12 cellular contexts compared by ENCODE assay signal in the genomic region with DNA sequence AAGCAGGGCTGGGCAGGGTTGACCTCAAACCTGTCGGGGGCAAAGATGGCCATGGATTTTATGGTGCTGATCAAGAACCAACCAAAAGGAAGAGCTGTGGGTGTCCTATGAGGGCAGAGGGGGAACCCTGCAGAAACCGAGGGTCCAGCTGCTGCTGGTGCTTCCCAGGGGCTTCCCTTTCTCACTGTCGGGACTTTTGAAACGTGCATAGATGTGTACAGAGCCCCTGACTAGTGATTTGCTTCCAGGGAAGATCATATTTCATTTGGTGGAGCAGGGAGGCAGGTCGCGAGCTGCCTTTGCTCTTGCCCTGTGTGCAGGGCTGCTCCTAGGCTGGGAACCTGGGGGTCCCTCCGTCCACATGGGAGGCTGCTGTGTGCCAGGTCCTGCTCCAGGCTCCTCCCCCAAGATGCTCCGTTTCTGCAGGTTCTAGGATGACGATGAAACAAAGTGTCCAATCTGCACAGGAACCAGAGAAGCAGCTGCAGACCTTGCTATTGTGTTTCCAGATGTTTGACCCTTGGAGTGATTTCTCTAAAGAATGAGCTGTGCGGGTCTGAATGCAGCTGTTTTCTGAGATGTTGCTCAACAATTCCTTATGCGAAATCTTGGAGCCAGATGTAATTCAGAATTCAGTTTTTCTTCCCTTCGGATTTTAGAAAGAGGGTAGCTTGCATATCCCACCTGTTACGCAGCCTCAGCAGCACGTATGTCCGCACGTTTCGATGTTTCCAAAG. TPM values are rescaled to one million over a fixed set of nuclear protein-coding genes. Genes with fewer than 3 reads are reported as not detected.
DNase-seq lines count a peak whose midpoint lies in the region; ATAC-seq and TF ChIP-seq lines count a peak whose summit lies in the region.
"Had no signal": no experiment of that assay in that cellular context is flagged by ENCODE, and none has a peak within 500 bp of the region (broad histone marks: within the 10 kb centered on the region; RNA-seq: fewer than 3 reads in every experiment).

No MANE protein-coding gene starts in this region.

- 57 to 65% (median 62%) methylated on average over 16 to 17 of the region's 17 CpGs for WGBS in heart left ventricle, 4 donors
- 50 to 61% methylated on average over 17 of the region's 17 CpGs for WGBS in sigmoid colon, 2 donors

- peak; percentile 69 for DNase-seq in adipocyte (ENCODE audit: low read depth)
- peak in 3 of 5 donors; percentile 3 to 34 (median 16) for DNase-seq in heart left ventricle
- DNase-seq in sigmoid colon: peak; percentile 65
- DNase-seq in NCI-H446 treated with DMSO at 0.1 percent for 48 hours (lab: John Stamatoyannopoulos, UW): no peak
- no peak for DNase-seq in SW480 (ENCODE audit: low spot score)
- DNase-seq in effector CD4-positive, alpha-beta T cell: no peak
- DNase-seq: activated CD4-positive, alpha-beta T cell treated with anti-CD3 and anti-CD28 coated beads for 48 hours; brain microvascular endothelial cell; H9; NCI-H1694 treated with DMSO at 0.1 percent for 48 hours had no signal

- H3K4me1 ChIP-seq in HEK293 (ENCODE audit: control insufficient read depth, insufficient read depth, low read length) (no peaks in the 10 kb centered on the region), adipocyte (ENCODE audit: control insufficient read depth, insufficient read depth, low read length) (peaks cover 23% of the 10 kb centered on the region), heart left ventricle (peaks cover 0 to 9% (median 0%) of the 10 kb centered on the region in 12 donors), sigmoid colon (peaks cover 0 to 11% (median 4%) of the 10 kb centered on the region in 4 donors)

- H3K9me3 ChIP-seq in HEK293 (ENCODE audit: control insufficient read depth, insufficient read depth, low read depth, low read length) (no peaks in the 10 kb centered on the region; the same call in 1 of the 2 replicates), adipocyte (ENCODE audit: control insufficient read depth, low read length) (peaks cover 13% of the 10 kb centered on the region), heart left ventricle (peaks cover 0 to 20% (median 11%) of the 10 kb centered on the region in 12 donors), sigmoid colon (no peaks in the 10 kb centered on the region)

- no peak overlapping the region for H3K9ac ChIP-seq in adipocyte (ENCODE audit: low read length)

- H3K36me3 ChIP-seq in HEK293 (ENCODE audit: control insufficient read depth in 2 of 2, insufficient read depth in 1 of 2, low read length in 2 of 2) (no peaks in the 10 kb centered on the region), adipocyte (ENCODE audit: control insufficient read depth, insufficient read depth, low read length, severe bottlenecking) (no peaks in the 10 kb centered on the region), heart left ventricle (no peaks in the 10 kb centered on the region), sigmoid colon (no peaks in the 10 kb centered on the region)
- H3K36me3 ChIP-seq: brain microvascular endothelial cell had no signal

- CTCF ChIA-PET in HEK293 (lab: Yijun Ruan, JAX): no interaction called here

- TF ChIP-seq EP300 in sigmoid colon (IDR thresholded peaks at IDR 0.05): no peak

- TF ChIP-seq CTCF in HEK293 (tag by site-specific recombination; IDR thresholded peaks at IDR 0.05): no peak
- no peak for TF ChIP-seq CTCF in heart left ventricle (IDR thresholded peaks at IDR 0.05)
- no peak for TF ChIP-seq CTCF in sigmoid colon (IDR thresholded peaks at IDR 0.05)

- no peak for TF ChIP-seq POLR2A in heart left ventricle (IDR thresholded peaks at IDR 0.05)
- TF ChIP-seq POLR2A in sigmoid colon (IDR thresholded peaks at IDR 0.05): no peak

- H3K27me3 ChIP-seq in adipocyte (replicated peaks; ENCODE audit: control insufficient read depth, insufficient read depth, low read length) (no peaks in the 10 kb centered on the region), heart left ventricle (no peaks in the 10 kb centered on the region), sigmoid colon (no peaks in the 10 kb centered on the region)
- H3K27me3 ChIP-seq: brain microvascular endothelial cell had no signal

- ATAC-seq in heart left ventricle: peak in 2 of 4 donors; percentile 32 to 44
- ATAC-seq: activated naive CD4-positive, alpha-beta T cell treated with anti-CD3 and anti-CD28 coated beads, Interleukin-2, amount 50 U/mL, for 72 hours had no signal

- POLR2A ChIA-PET in HEK293 (lab: Yijun Ruan, JAX): interaction anchor here (0.7 kb wide), 1 partner anchor 11 kb away, joined by 3 read pairs; no protein-coding TSS in a partner anchor

- intact Hi-C loops in heart left ventricle (cut with DNase I): no loop called here
- intact Hi-C loops in sigmoid colon (cut with DNase I): no loop called here

- no peak overlapping the region for H3K27ac ChIP-seq in HEK293 (ENCODE audit: extremely low read depth, low read depth, low read length)
- peak overlapping the region in 1 of 12 donors; percentile 17 for H3K27ac ChIP-seq in heart left ventricle
- H3K27ac ChIP-seq in sigmoid colon: peak overlapping the region; percentile 17 to 49 (median 36)
- H3K27ac ChIP-seq: brain microvascular endothelial cell had no signal

- H3K4me3 ChIP-seq in HEK293 (ENCODE audit: low read depth, low read length): no peak overlapping the region
- H3K4me3 ChIP-seq in adipocyte (ENCODE audit: low read length): no peak overlapping the region
- H3K4me3 ChIP-seq in heart left ventricle: no peak overlapping the region
- H3K4me3 ChIP-seq in sigmoid colon: no peak overlapping the region

TF ChIP-seq in HEK293, 187 proteins besides CTCF, POLR2A, EP300 and RAD21:
- TF ChIP-seq ZSCAN16 (tag by site-specific recombination; IDR thresholded peaks at IDR 0.05) (peak; percentile 73; the same call in 1 of the 2 replicates), ZNF146 (tag by site-specific recombination; IDR thresholded peaks at IDR 0.05) (no peak), SCRT2 (tag by site-specific recombination; IDR thresholded peaks at IDR 0.05) (0 out of 2 replicates have a peak, but pooled peaks have one; percentile 37), ZNF404 (tag by site-specific recombination; IDR thresholded peaks at IDR 0.05) (no peak)

RNA-seq across cellular contexts. Expression of a gene that starts 9.4 kb away (rescaled TPM):
- total RNA-seq in heart left ventricle (100 to 1,000 TPM in 6 of 9 donors, 10 to 100 TPM in 3; 78.1 to 179 (median 113) TPM), sigmoid colon (100 to 1,000 TPM; 100 to 132 (median 112) TPM)
- polyA plus RNA-seq in heart left ventricle (10 to 100 TPM; 38.6 to 60.1 TPM), sigmoid colon (10 to 100 TPM; 17.6 to 21.0 (median 20.3) TPM)

Comparison
In these comparisons a context has a peak if more than half of its experiments do, and no peak if none do; other contexts are left out.
1. DNase-seq: peak in adipocyte (single experiment), heart left ventricle (3 of 5) and sigmoid colon (single experiment); none in NCI-H446 treated with DMSO at 0.1 percent for 48 hours (single experiment), SW480 (single experiment) and effector CD4-positive, alpha-beta T cell (single experiment).